8 cellular contexts compared by ENCODE assay signal in genomic region chr16:3004319-3004718, GRCh38. TPM values are rescaled to one million over a fixed set of nuclear protein-coding genes. Genes with fewer than 3 reads are reported as not detected.
A peak's percentile ranks its signal among the peaks of the same experiment; 100 is the strongest.
DNase-seq lines count a peak whose midpoint lies in the region; ATAC-seq and TF ChIP-seq lines count a peak whose summit lies in the region.

No MANE protein-coding gene starts in this region.

- H3K27me3 Mint-ChIP-seq in natural killer cell (ENCODE audit: low read depth in 2 of 2) = peaks cover 0 to 3% of the 10 kb centered on the region in 2 donors

- H3K27ac ChIP-seq in GM23248 (no peak overlapping the region), testis (no peak overlapping the region)

- peaks cover 5 to 25% of the 10 kb centered on the region in 2 donors for H3K4me1 Mint-ChIP-seq in natural killer cell

- TF ChIP-seq POLR2A in testis (IDR thresholded peaks at IDR 0.05) = no peak

- H3K27me3 ChIP-seq in GM23248 (replicated peaks; ENCODE audit: insufficient read depth) = no peaks in the 10 kb centered on the region
- no peaks in the 10 kb centered on the region for H3K27me3 ChIP-seq in testis

- intact Hi-C loops in natural killer cell (cut with micrococcal nuclease) = loop anchor here (2.0 kb wide), 1 partner anchor 24 kb away; no protein-coding TSS in a partner anchor
- intact Hi-C loops in testis (cut with DNase I; ENCODE audit: low total_unique reads) = no loop called here

- H3K4me1 ChIP-seq in GM23248 (ENCODE audit: insufficient read depth) (no peaks in the 10 kb centered on the region), testis (peaks cover 4% of the 10 kb centered on the region)

- no peak overlapping the region for H3K9ac ChIP-seq in GM23248

- no peaks in the 10 kb centered on the region for H3F3A ChIP-seq in GM23248 (ENCODE audit: insufficient read depth)

- no peaks in the 10 kb centered on the region for H3K9me2 ChIP-seq in GM23248 (ENCODE audit: insufficient read depth)

- H3K36me3 ChIP-seq in GM23248 (ENCODE audit: low read depth) (no peaks in the 10 kb centered on the region), testis (ENCODE audit: low read depth, missing control alignments) (no peaks in the 10 kb centered on the region)

- H3K79me2 ChIP-seq in GM23248 (ENCODE audit: insufficient read depth) = no peaks in the 10 kb centered on the region

- no peak overlapping the region for H3K27ac Mint-ChIP-seq in natural killer cell

- TF ChIP-seq CTCF in natural killer cell (IDR thresholded peaks at IDR 0.05) (no peak), testis (IDR thresholded peaks at IDR 0.05) (no peak)

- peak; percentile 72 for DNase-seq in DMS53 (lab: John Stamatoyannopoulos, UW)
- no peak for DNase-seq in DMS53 treated with DMSO at 0.1 percent for 48 hours (lab: John Stamatoyannopoulos, UW; ENCODE audit: unreplicated experiment)
- peak; percentile 67 for DNase-seq in GM23248
- peak; percentile 41 for DNase-seq in RKO (ENCODE audit: low spot score)
- no peak for DNase-seq in natural killer cell
- DNase-seq in middle frontal gyrus (ENCODE audit: extremely low spot score, low spot score) = no peak
- no peak for DNase-seq in KBM-7
- DNase-seq in testis = no peak

- no peaks in the 10 kb centered on the region for H3K9me3 Mint-ChIP-seq in natural killer cell

- H3K4me3 Mint-ChIP-seq in natural killer cell = peak overlapping the region; percentile 78

- H3K4me3 ChIP-seq in GM23248 = no peak overlapping the region
- no peak overlapping the region for H3K4me3 ChIP-seq in testis

- no peaks in the 10 kb centered on the region for H3K36me3 Mint-ChIP-seq in natural killer cell

- H2AFZ ChIP-seq in GM23248 = no peak overlapping the region

- 1 to 13% methylated on average over 3 to 31 of the region's 67 CpGs for WGBS in GM23248 (ENCODE audit: low coverage in 1 of 2, low lambda C conversion rate in 2 of 2, missing lambda C conversion rate in 2 of 2), 2 experiments
- WGBS in testis, 2 donors = 0% methylated on average over 3 to 11 of the region's 67 CpGs

- peak; percentile 8 to 10 (median 9) for ATAC-seq in natural killer cell

- in situ Hi-C loops in GM23248 (cut with MboI) = no loop called here
- in situ Hi-C loops in KBM-7 (cut with MboI; ENCODE audit: low pct_unique_long_range_greater_than_20kb, low sequenced_read_pairs) = no loop called here

- no peaks in the 10 kb centered on the region for H4K20me1 ChIP-seq in GM23248 (ENCODE audit: insufficient read depth)

- H3K9me3 ChIP-seq in GM23248 (ENCODE audit: low read depth) = no peaks in the 10 kb centered on the region
- no peaks in the 10 kb centered on the region for H3K9me3 ChIP-seq in testis

- no peak overlapping the region for H3K4me2 ChIP-seq in GM23248 (ENCODE audit: unreplicated experiment)

RNA-seq across cellular contexts. Expression of gene CLDN9, which starts 8.4 kb away (rescaled TPM):
- not detected in 2 replicates for total RNA-seq in GM23248 (2014; rRNA removed; shearing (Covaris generic))
- 0.09 TPM in 1 of 2 replicates, not detected in the other for polyA plus RNA-seq in GM23248 (2016; fragmentation: Nextera tagmentation; extraction: Ambion mirVana)
- under 1 TPM in 2 of 3 donors, not detected in 1; 0.34 to 0.35 TPM for total RNA-seq in natural killer cell
- total RNA-seq in testis = under 1 TPM; 0.37 to 0.39 TPM
- polyA plus RNA-seq in testis (ENCODE audit: insufficient read depth, low read depth, low replicate concordance) = 0.34 TPM

RNA-seq across cellular contexts. Expression of gene CLDN6, which starts 13.7 kb away (rescaled TPM):
- not detected in 2 replicates for total RNA-seq in GM23248 (2014; rRNA removed; shearing (Covaris generic))
- polyA plus RNA-seq in GM23248 (2016; fragmentation: Nextera tagmentation; extraction: Ambion mirVana) (0.32 and 0.33 TPM in 2 replicates), testis (ENCODE audit: insufficient read depth, low read depth, low replicate concordance) (0.70 TPM)
- total RNA-seq in natural killer cell (not detected), testis (under 1 TPM; 0.55 to 0.74 TPM)

RNA-seq across cellular contexts. Expression of gene TNFRSF12A, which starts 15.8 kb away (rescaled TPM):
- total RNA-seq in GM23248 (2014; rRNA removed; shearing (Covaris generic)) = 700 and 735 TPM in 2 replicates
- polyA plus RNA-seq in GM23248 (2016; fragmentation: Nextera tagmentation; extraction: Ambion mirVana) (864 and 895 TPM in 2 replicates), testis (ENCODE audit: insufficient read depth, low read depth, low replicate concordance) (12.8 TPM)
- total RNA-seq in natural killer cell (1 to 10 TPM; 2.4 to 3.7 (median 3.1) TPM), testis (10 to 100 TPM; 16.8 to 33.4 TPM)

RNA-seq across cellular contexts. Expression of gene HCFC1R1, which starts 19.4 kb away (rescaled TPM):
- total RNA-seq in GM23248 (2014; rRNA removed; shearing (Covaris generic)) = 5.8 and 7.2 TPM in 2 replicates
- 53.2 and 60.4 TPM in 2 replicates for polyA plus RNA-seq in GM23248 (2016; fragmentation: Nextera tagmentation; extraction: Ambion mirVana)
- total RNA-seq in natural killer cell = 10 to 100 TPM; 15.4 to 21.8 (median 16.0) TPM
- 10 to 100 TPM; 30.2 to 39.4 TPM for total RNA-seq in testis
- 94.5 TPM for polyA plus RNA-seq in testis (ENCODE audit: insufficient read depth, low read depth, low replicate concordance)

RNA-seq across cellular contexts. Expression of gene THOC6, which starts 19.5 kb away (rescaled TPM):
- total RNA-seq in GM23248 (2014; rRNA removed; shearing (Covaris generic)) = 12.3 and 17.7 TPM in 2 replicates
- polyA plus RNA-seq in GM23248 (2016; fragmentation: Nextera tagmentation; extraction: Ambion mirVana) = 18.1 and 22.4 TPM in 2 replicates
- 10 to 100 TPM; 17.1 to 21.5 (median 17.2) TPM for total RNA-seq in natural killer cell
- 10 to 100 TPM; 17.3 to 27.3 TPM for total RNA-seq in testis
- polyA plus RNA-seq in testis (ENCODE audit: insufficient read depth, low read depth, low replicate concordance) = 19.6 TPM

Comparison
In these comparisons a context has a peak if more than half of its experiments do, and no peak if none do; other contexts are left out.
1. DNase-seq: peak in DMS53 (single experiment), GM23248 (single experiment) and RKO (single experiment); none in DMS53 treated with DMSO at 0.1 percent for 48 hours (single experiment), natural killer cell (single experiment), middle frontal gyrus (single experiment), KBM-7 (single experiment) and testis (single experiment).
2. RNA of gene TNFRSF12A, which starts 15.8 kb away (total RNA-seq): 700 to 735 TPM in GM23248; 16.8 to 33.4 TPM in testis and 2.4 to 3.7 TPM in natural killer cell; every median in the first group is over 10 times any median in the second.